Comparison of ENCODE assay signal across 8 cellular contexts in genomic region chr10:80202934-80203834, GRCh38. TPM values are rescaled to one million over a fixed set of nuclear protein-coding genes. Genes with fewer than 3 reads are reported as not detected.
DNase-seq lines count a peak whose midpoint lies in the region; ATAC-seq, FAIRE-seq and TF ChIP-seq lines count a peak whose summit lies in the region.

No MANE protein-coding gene starts in this region.

- ATAC-seq in GM21367 (IDR thresholded peaks at IDR 0.05; ENCODE audit: unreplicated experiment), result peak; percentile 48
- ATAC-seq in T-helper 17 cell, result peak; percentile 71
- peak; percentile 84 for ATAC-seq in K562

- peak overlapping the region; percentile 65 for H3K4me3 ChIP-seq in HL-60 (replicated peaks; ENCODE audit: insufficient read depth, low read length)
- H3K4me3 ChIP-seq in K562, result peak overlapping the region; percentile 86
- H3K4me3 ChIP-seq in keratinocyte (ENCODE audit: control insufficient read depth in 2 of 3, extremely low read depth in 1 of 3, insufficient read depth in 2 of 3, low read depth in 1 of 3, low read length in 3 of 3), result peak overlapping the region; percentile 59 to 77 (median 63)

- H3K36me3 ChIP-seq in K562 (ENCODE audit: control insufficient read depth, insufficient read depth, low read length) (peaks cover 14% of the 10 kb centered on the region), keratinocyte (ENCODE audit: control insufficient read depth in 2 of 2, extremely low read depth in 1 of 2, insufficient read depth in 2 of 2, low read length in 2 of 2) (peaks cover 0 to 7% of the 10 kb centered on the region in 2 experiments)

- TF ChIP-seq EP300 in K562 (IDR thresholded peaks at IDR 0.05; ENCODE audit: low read length), result no peak; the same call in 1 of the 2 replicates

- H3K9me1 ChIP-seq in K562 (ENCODE audit: control insufficient read depth, insufficient read depth, low read length), result peaks cover 3% of the 10 kb centered on the region
- peaks cover 4% of the 10 kb centered on the region for H3K9me1 ChIP-seq in keratinocyte (ENCODE audit: control insufficient read depth, extremely low read depth, insufficient read depth, low read length)

- H3K4me2 ChIP-seq in K562 (ENCODE audit: insufficient read depth, low read length) (peak overlapping the region; percentile 96), keratinocyte (ENCODE audit: control insufficient read depth, extremely low read depth, insufficient read depth, low read depth, low read length) (peak overlapping the region; percentile 94)

- dilution Hi-C loops in keratinocyte (cut with MboI; ENCODE audit: extremely low pct_ligation_motif_present, low sequenced_read_pairs), result no loop called here

- 8% methylated on average over 13 of the region's 14 CpGs for WGBS in K562 (ENCODE audit: insufficient coverage, low coverage, missing lambda C conversion rate)

- H3K4me3 Mint-ChIP-seq in T-helper 17 cell, result peak overlapping the region; percentile 88

- peak; percentile 54 to 58 for TF ChIP-seq RAD21 in K562 (CRISPR knock-in tag; conservative IDR thresholded peaks at IDR 0.05 in 1 of 2, IDR thresholded peaks at IDR 0.05 in 1 of 2)

- H3K9me3 ChIP-seq in T-helper 17 cell (ENCODE audit: control insufficient read depth, low read length, poor library complexity, severe bottlenecking), result no peaks in the 10 kb centered on the region
- H3K9me3 ChIP-seq in K562 (replicated peaks; ENCODE audit: control insufficient read depth, insufficient read depth, low read depth, low read length), result no peaks in the 10 kb centered on the region
- no peaks in the 10 kb centered on the region for H3K9me3 ChIP-seq in keratinocyte (ENCODE audit: control insufficient read depth, low read depth, low read length)

- peaks cover 36% of the 10 kb centered on the region for H4K20me1 ChIP-seq in K562 (replicated peaks; ENCODE audit: control insufficient read depth, insufficient read depth, low read length)
- peaks cover 28% of the 10 kb centered on the region for H4K20me1 ChIP-seq in keratinocyte (ENCODE audit: control insufficient read depth, extremely low read depth, insufficient read depth, low read length)

- intact Hi-C loops in K562 (cut with micrococcal nuclease), result loop anchor here (1.0 to 2.0 kb wide), 2 partner anchors 15 to 40 kb away; no protein-coding TSS in a partner anchor

- H3K79me2 ChIP-seq in K562 (ENCODE audit: control insufficient read depth, insufficient read depth, low read length) (peaks cover 80% of the 10 kb centered on the region), keratinocyte (ENCODE audit: control insufficient read depth, insufficient read depth, low read length) (peaks cover 69% of the 10 kb centered on the region)

- H3K27me3 ChIP-seq in HL-60 (ENCODE audit: insufficient read depth, poor library complexity, severe bottlenecking) (no peaks in the 10 kb centered on the region), K562 (ENCODE audit: control insufficient read depth in 2 of 2, insufficient read depth in 2 of 2, low read length in 2 of 2) (no peaks in the 10 kb centered on the region), keratinocyte (ENCODE audit: control insufficient read depth, extremely low read depth, insufficient read depth, low read length) (no peaks in the 10 kb centered on the region)

- TF ChIP-seq POLR2A in K562 (conservative IDR thresholded peaks at IDR 0.05), result peak; percentile 37; the same call in 1 of the 2 replicates

- peak overlapping the region; percentile 87 to 95 for H3K9ac ChIP-seq in K562 (ENCODE audit: insufficient read depth in 1 of 2, low read depth in 2 of 2, low read length in 2 of 2)
- peak overlapping the region; percentile 88 for H3K9ac ChIP-seq in keratinocyte (ENCODE audit: control insufficient read depth, extremely low read depth, insufficient read depth, low read length)

- H3K36me3 Mint-ChIP-seq in T-helper 17 cell (ENCODE audit: low read depth), result peaks cover 9% of the 10 kb centered on the region

- H3K4me1 Mint-ChIP-seq in T-helper 17 cell, result peaks cover 54% of the 10 kb centered on the region

- peaks cover 55 to 72% of the 10 kb centered on the region in 2 experiments for H3K4me1 ChIP-seq in K562 (replicated peaks in 1 of 2; ENCODE audit: control insufficient read depth in 2 of 2, insufficient read depth in 2 of 2, low read length in 2 of 2)
- peaks cover 37% of the 10 kb centered on the region for H3K4me1 ChIP-seq in keratinocyte (ENCODE audit: control insufficient read depth, extremely low read depth, insufficient read depth, low read length)

- POLR2A ChIA-PET in K562 (lab: Yijun Ruan, JAX), result interaction anchor here (0.7 to 3.0 kb wide), 9 partner anchors 8 to 1105 kb away, joined by 3 to 15 read pairs (median 6); no protein-coding TSS in a partner anchor

- TF ChIP-seq CTCF in HL-60 (IDR thresholded peaks at IDR 0.05; ENCODE audit: insufficient read depth, low read length), result peak; percentile 42
- TF ChIP-seq CTCF in K562 (IDR thresholded peaks at IDR 0.05 in 2 of 3, conservative IDR thresholded peaks at IDR 0.05 in 1 of 3; ENCODE audit: insufficient read depth in 2 of 3, low read depth in 1 of 3, low read length in 3 of 3), result peak; percentile 67 to 81 (median 74)
- TF ChIP-seq CTCF in keratinocyte (optimal IDR thresholded peaks at IDR 0.05 in 1 of 3, IDR thresholded peaks at IDR 0.05 in 1 of 3, conservative IDR thresholded peaks at IDR 0.05 in 1 of 3; ENCODE audit: extremely low read depth in 1 of 3, insufficient read depth in 2 of 3, low read length in 3 of 3), result peak; percentile 26 to 61 (median 48)

- H2AFZ ChIP-seq in K562 (ENCODE audit: low read depth, low read length), result peak overlapping the region; percentile 20
- no peak overlapping the region for H2AFZ ChIP-seq in keratinocyte (ENCODE audit: control insufficient read depth, low read length)

- peak; percentile 86 for FAIRE-seq in K562 (lab: Jason Lieb, UNC)
- peak; percentile 26 for FAIRE-seq in keratinocyte (lab: Jason Lieb, UNC)

- BruUV-seq in K562 (replicated peaks; lab: Mats Ljungman, UMichigan), result no TSS peak

- CTCF ChIA-PET in K562 (lab: Yijun Ruan, JAX; ENCODE audit: low intra/inter-chr PET ratio), result interaction anchor here (0.7 kb wide), 1 partner anchor 1723 kb away, joined by 3 read pairs; no protein-coding TSS in a partner anchor

- H3K27me3 Mint-ChIP-seq in T-helper 17 cell, result no peaks in the 10 kb centered on the region

- H3K27ac ChIP-seq in HL-60 (replicated peaks) (peak overlapping the region; percentile 79), K562 (ENCODE audit: extremely low read depth, low read depth, low read length) (peak overlapping the region; percentile 91), keratinocyte (ENCODE audit: control insufficient read depth, insufficient read depth, low read length) (peak overlapping the region; percentile 74)

- in situ Hi-C loops in K562 (cut with MboI), result no loop called here

- peak overlapping the region; percentile 93 for H3K27ac Mint-ChIP-seq in T-helper 17 cell

- DNase-seq in EL (peak; percentile 91), HL-60 (ENCODE audit: low read depth in 1 of 2, low spot score in 1 of 2) (peak; percentile 60 to 92), T-helper 17 cell (peak in 2 of 3 donors; percentile 48 to 50), K562 (ENCODE audit: extremely low read depth in 1 of 4, low spot score in 3 of 4) (peak; percentile 70 to 94 (median 80)), keratinocyte (ENCODE audit: low read depth, low spot score) (no peak), NCI-H1092 treated with DMSO at 0.1 percent for 48 hours (lab: John Stamatoyannopoulos, UW) (no peak)
- DNase-seq in stimulated activated CD4-positive, alpha-beta T cell treated with anti-CD3 and anti-CD28 coated beads, Interleukin-2, amount 100 ng/mL, for 48 hours, result peak; percentile 56 to 58

TF ChIP-seq in K562, 482 proteins besides CTCF, POLR2A, EP300 and RAD21 (continues in another document):
- TF ChIP-seq GABPA (tag; conservative IDR thresholded peaks at IDR 0.05; ENCODE audit: low read depth) (no peak; the same call in 1 of the 2 replicates), E2F6 (IDR thresholded peaks at IDR 0.05; ENCODE audit: borderline replicate concordance in 1 of 2, extremely low read depth in 1 of 2, insufficient read depth in 1 of 2, insufficient read length in 1 of 2, low read depth in 1 of 2, low read length in 1 of 2, poor library complexity in 1 of 2, severe bottlenecking in 1 of 2) (peak in 1 of 2 experiments; percentile 20), RFX7 (CRISPR knock-in tag; IDR thresholded peaks at IDR 0.05) (no peak), EWSR1 (IDR thresholded peaks at IDR 0.05; ENCODE audit: borderline replicate concordance, low read depth, partially characterized antibody) (no peak)

RNA-seq across cellular contexts. Expression of gene ANXA11, which starts 2.2 kb away (rescaled TPM):
- total RNA-seq in T-helper 17 cell (100 to 1,000 TPM; 199 to 209 TPM), K562 (2014; rRNA removed) (109 and 153 TPM in 2 replicates), K562 (2014; rRNA removed; fragmentation: Illumina TruSeq; extraction: Trizol) (107 and 116 TPM in 2 replicates), K562 (2015; rRNA removed; fragmentation: Illumina TruSeq; extraction: Trizol) (148 and 173 TPM in 2 replicates), K562 (2021) (182 and 201 TPM in 2 replicates)
- total RNA-seq in K562 (2011; cell fraction: chromatin; rRNA removed; ENCODE audit: low replicate concordance), result 76.5 and 119 TPM in 2 replicates
- 60.7 and 61.5 TPM in 2 replicates for total RNA-seq in K562 (2011; cell fraction: nucleolus; rRNA removed)
- 69.1 and 105 TPM in 2 replicates for total RNA-seq in K562 (2011; cell fraction: nucleoplasm; rRNA removed)
- polyA plus RNA-seq in K562 (2011; rRNA removed) (110 and 146 TPM in 2 replicates), K562 (2014; fragmentation: Illumina TruSeq; extraction: Trizol) (212 and 243 TPM in 2 replicates), K562 (2014; fragmentation: Nextera tagmentation; extraction: Ambion mirVana) (10 to 100 TPM; 43.6 to 70.0 TPM), K562 (2014; rRNA removed) (95.7 and 97.6 TPM in 2 replicates), keratinocyte (69.7 to 97.9 TPM (median 93.9 TPM) in 3 replicates)
- polyA plus RNA-seq in K562 (2011; cell fraction: cytosol; rRNA removed), result 75.9 and 170 TPM in 2 replicates
- 61.3 and 66.0 TPM in 2 replicates for polyA plus RNA-seq in K562 (2011; cell fraction: nucleus; rRNA removed)
- polyA plus RNA-seq in K562 (2012), result 265 and 356 TPM in 2 replicates
- 62.3 and 65.3 TPM in 2 replicates for polyA minus RNA-seq in K562 (2011; rRNA and poly(A)+ RNA removed)
- 86.2 and 98.5 TPM in 2 replicates for polyA minus RNA-seq in K562 (2011; cell fraction: cytosol; rRNA and poly(A)+ RNA removed)
- polyA minus RNA-seq in K562 (2011; cell fraction: nucleus; rRNA and poly(A)+ RNA removed), result 25.7 and 32.5 TPM in 2 replicates
- polyA plus RNA-seq in keratinocyte (2011; ENCODE audit: low read depth), result 91.9 TPM
- polyA plus RNA-seq in keratinocyte (2011; cell fraction: cytosol; rRNA removed), result 74.0 and 78.2 TPM in 2 replicates
- 57.5 and 68.2 TPM in 2 replicates for polyA plus RNA-seq in keratinocyte (2011; cell fraction: nucleus; rRNA removed)
- polyA plus RNA-seq in keratinocyte (2012; ENCODE audit: low replicate concordance), result 208 and 241 TPM in 2 replicates
- 70.1 to 90.2 TPM (median 79.3 TPM) in 3 replicates for polyA minus RNA-seq in keratinocyte
- polyA minus RNA-seq in keratinocyte (2011; cell fraction: cytosol; rRNA and poly(A)+ RNA removed), result 112 TPM
- polyA minus RNA-seq in keratinocyte (2011; cell fraction: nucleus; rRNA and poly(A)+ RNA removed), result 30.8 and 36.9 TPM in 2 replicates

Comparison
In these comparisons a context has a peak if more than half of its experiments do, and no peak if none do; other contexts are left out.
1. DNase-seq: peak in EL (single experiment), HL-60 (2 of 2), T-helper 17 cell (2 of 3), K562 (4 of 4) and stimulated activated CD4-positive, alpha-beta T cell treated with anti-CD3 and anti-CD28 coated beads, Interleukin-2, amount 100 ng/mL, for 48 hours (2 of 2); none in keratinocyte (single experiment) and NCI-H1092 treated with DMSO at 0.1 percent for 48 hours (single experiment).
2. Peak in every context shown above with its lines, with median percentiles within 50 percentile points of each other: ATAC-seq, H3K27ac ChIP-seq, H3K4me3 ChIP-seq and CTCF ChIP-seq.